Comparison of ENCODE assay signal across 1 cellular context in genomic region chr5:68757813-68758212, GRCh38.
A peak's percentile ranks its signal among the peaks of the same experiment; 100 is the strongest.
TF ChIP-seq lines count a peak whose summit lies in the region.

No MANE protein-coding gene starts in this region.

TF ChIP-seq in liver, 16 proteins besides CTCF, POLR2A, EP300 and RAD21 (continued from another document):
- TF ChIP-seq FOXA1 (IDR thresholded peaks at IDR 0.05) (peak; percentile 43), YY1 (IDR thresholded peaks at IDR 0.05) (peak; percentile 91), JUND (IDR thresholded peaks at IDR 0.05) (peak; percentile 71 to 86), NR2F2 (IDR thresholded peaks at IDR 0.05) (peak; percentile 68), TAF1 (conservative IDR thresholded peaks at IDR 0.05) (peak; percentile 55), EGR1 (IDR thresholded peaks at IDR 0.05; ENCODE audit: low read depth in 2 of 2) (peak; percentile 42 to 74), HNF4A (conservative IDR thresholded peaks at IDR 0.05) (peak; percentile 100), MAX (IDR thresholded peaks at IDR 0.05) (peak; percentile 96), REST (IDR thresholded peaks at IDR 0.05) (peak; percentile 55), ATF3 (IDR thresholded peaks at IDR 0.05) (peak; percentile 66), RXRA (IDR thresholded peaks at IDR 0.05) (peak; percentile 91 to 95), SP1 (IDR thresholded peaks at IDR 0.05) (peak; percentile 96), HNF4G (IDR thresholded peaks at IDR 0.05) (peak; percentile 99), FOXA2 (IDR thresholded peaks at IDR 0.05) (peak; percentile 72)
